16 cellular contexts compared by ENCODE assay signal in the genomic region with DNA sequence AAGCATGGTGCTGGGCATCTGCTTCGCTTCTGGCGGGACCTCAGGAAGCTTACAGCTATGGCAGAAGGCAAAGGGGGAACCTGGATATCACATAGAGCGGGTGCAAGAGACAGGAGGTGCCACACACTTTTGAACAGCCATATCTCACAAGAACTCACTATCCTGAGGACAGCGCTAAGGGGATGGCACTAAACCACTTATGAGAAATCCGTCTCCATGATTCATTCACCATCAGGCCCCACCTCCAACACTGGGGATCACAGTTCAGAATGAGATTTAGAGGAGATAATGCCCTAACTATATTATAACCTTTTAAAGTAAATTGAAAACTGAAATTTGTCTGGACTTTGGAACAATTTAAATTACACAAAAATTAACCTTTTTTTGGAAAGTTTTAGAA. TPM values are rescaled to one million over a fixed set of nuclear protein-coding genes. Genes with fewer than 3 reads are reported as not detected.
DNase-seq lines count a peak whose midpoint lies in the region; ATAC-seq and TF ChIP-seq lines count a peak whose summit lies in the region.
"Had no signal": no experiment of that assay in that cellular context is flagged by ENCODE, and none has a peak within 500 bp of the region (broad histone marks: within the 10 kb centered on the region; RNA-seq: fewer than 3 reads in every experiment).

No MANE protein-coding gene starts in this region.

- no peaks in the 10 kb centered on the region for H3K36me3 ChIP-seq in HCT116 (ENCODE audit: control insufficient read depth in 1 of 2, insufficient read depth in 2 of 2, low read length in 2 of 2)
- no peaks in the 10 kb centered on the region for H3K36me3 ChIP-seq in neutrophil
- H3K36me3 ChIP-seq: neural progenitor cell had no signal

- H2AFZ ChIP-seq in HCT116 (ENCODE audit: low read depth, low read length, poor library complexity, severe bottlenecking), result no peak overlapping the region
- H2AFZ ChIP-seq: neural progenitor cell had no signal

- H3K79me2 ChIP-seq in HCT116 (ENCODE audit: insufficient read depth, low read length), result peaks cover 93% of the 10 kb centered on the region

- CTCF ChIA-PET in HCT116 (lab: Charles Lee), result no interaction called here

- RAD21 ChIA-PET in HCT116 (lab: Charles Lee; ENCODE audit: low non-redundant PET in 1 of 2, low total read pairs in 2 of 2, uncharacterized antibody in 2 of 2, unreplicated experiment in 2 of 2), result no interaction called here

- H3K27me3 ChIP-seq in HCT116 (ENCODE audit: insufficient read depth, low read length) (no peaks in the 10 kb centered on the region), neutrophil (no peaks in the 10 kb centered on the region)
- H3K27me3 ChIP-seq: neural progenitor cell had no signal

- BruUV-seq in HCT116 (replicated peaks; lab: Mats Ljungman, UMichigan), result no TSS peak

- TF ChIP-seq CTCF in HCT116 (IDR thresholded peaks at IDR 0.05 in 2 of 3, conservative IDR thresholded peaks at IDR 0.05 in 1 of 3; ENCODE audit: borderline replicate concordance in 1 of 3, insufficient read depth in 1 of 3, low read depth in 2 of 3, low read length in 2 of 3) (no peak), neutrophil (IDR thresholded peaks at IDR 0.05) (no peak)

- H3K27ac Mint-ChIP-seq in activated T-helper 2 cell treated with anti-CD3 and anti-CD28 coated beads, Interferon-gamma antibody, Interleukin-2, Interleukin-4, amounts not matched to agents 10 μg/mL and 5 μg/mL and 100 μg/mL, durations not matched to agents 14 hours and 24 hours and 36 hours, result peak overlapping the region; percentile 45
- H3K27ac Mint-ChIP-seq: neural progenitor cell had no signal

- peaks cover 66% of the 10 kb centered on the region for H3K4me1 Mint-ChIP-seq in activated T-cell treated with anti-CD3 and anti-CD28 coated beads, Interleukin-2, amount 50 U/mL, for 4 hours (ENCODE audit: low read depth)
- peaks cover 62% of the 10 kb centered on the region for H3K4me1 Mint-ChIP-seq in activated T-helper 2 cell treated with anti-CD3 and anti-CD28 coated beads, Interferon-gamma antibody, Interleukin-2, Interleukin-4, amounts not matched to agents 10 μg/mL and 5 μg/mL and 100 μg/mL, durations not matched to agents 14 hours and 24 hours and 36 hours (ENCODE audit: low read depth)

- H4K20me1 ChIP-seq in HCT116 (ENCODE audit: insufficient read depth), result peaks cover 5% of the 10 kb centered on the region; the same call in 1 of the 2 replicates

- H3K27ac ChIP-seq in HCT116 (ENCODE audit: low read depth, low read length) (no peak overlapping the region), neutrophil (peak overlapping the region; percentile 71)
- H3K27ac ChIP-seq: neural progenitor cell had no signal

- POLR2A ChIA-PET in HCT116 (lab: Charles Lee), result no interaction called here

- H3K4me2 ChIP-seq in HCT116 (ENCODE audit: low read length), result peak overlapping the region; percentile 40; the same call in 1 of the 2 replicates
- H3K4me2 ChIP-seq: neural progenitor cell had no signal

- peaks cover 12 to 22% of the 10 kb centered on the region in 2 experiments for H3K4me1 ChIP-seq in HCT116 (ENCODE audit: control insufficient read depth in 1 of 2, insufficient read depth in 2 of 2, low read length in 2 of 2)
- peaks cover 27 to 32% of the 10 kb centered on the region in 2 experiments for H3K4me1 ChIP-seq in neutrophil (ENCODE audit: control insufficient read depth in 1 of 2, insufficient read depth in 1 of 2, low read depth in 1 of 2, low read length in 1 of 2)
- H3K4me1 ChIP-seq: neural progenitor cell had no signal

- no peak overlapping the region for H3K4me3 Mint-ChIP-seq in activated T-cell treated with anti-CD3 and anti-CD28 coated beads, Interleukin-2, amount 50 U/mL, for 4 hours
- no peak overlapping the region for H3K4me3 Mint-ChIP-seq in activated T-helper 2 cell treated with anti-CD3 and anti-CD28 coated beads, Interferon-gamma antibody, Interleukin-2, Interleukin-4, amounts not matched to agents 10 μg/mL and 5 μg/mL and 100 μg/mL, durations not matched to agents 14 hours and 24 hours and 36 hours (ENCODE audit: low read depth)
- H3K4me3 Mint-ChIP-seq: activated B cell treated with CpG ODN at 0.5 μM for 24 hours, brain, immature natural killer cell, neural progenitor cell had no signal

- intact Hi-C loops in HCT116 (cut with micrococcal nuclease), result no loop called here
- intact Hi-C loops in activated T-helper 2 cell treated with anti-CD3 and anti-CD28 coated beads, Interferon-gamma antibody, Interleukin-2, Interleukin-4, amounts not matched to agents 10 μg/mL and 5 μg/mL and 100 μg/mL, durations not matched to agents 14 hours and 24 hours and 36 hours (cut with micrococcal nuclease), result no loop called here

- H3K9me3 ChIP-seq in HCT116 (ENCODE audit: control insufficient read depth in 1 of 2, insufficient read depth in 1 of 2, low read depth in 1 of 2, low read length in 2 of 2), result no peaks in the 10 kb centered on the region
- H3K9me3 ChIP-seq in neutrophil, result no peaks in the 10 kb centered on the region
- H3K9me3 ChIP-seq: Caco-2 had no signal

- TF ChIP-seq RAD21 in HCT116 (IDR thresholded peaks at IDR 0.05; ENCODE audit: low read depth), result no peak

- peaks cover 31% of the 10 kb centered on the region for H3K36me3 Mint-ChIP-seq in activated T-cell treated with anti-CD3 and anti-CD28 coated beads, Interleukin-2, amount 50 U/mL, for 4 hours (ENCODE audit: insufficient read depth)
- peaks cover 66% of the 10 kb centered on the region for H3K36me3 Mint-ChIP-seq in activated T-helper 2 cell treated with anti-CD3 and anti-CD28 coated beads, Interferon-gamma antibody, Interleukin-2, Interleukin-4, amounts not matched to agents 10 μg/mL and 5 μg/mL and 100 μg/mL, durations not matched to agents 14 hours and 24 hours and 36 hours (ENCODE audit: low read depth)

- H3K9me3 Mint-ChIP-seq in activated T-cell treated with anti-CD3 and anti-CD28 coated beads, Interleukin-2, amount 50 U/mL, for 4 hours, result peaks cover 11% of the 10 kb centered on the region
- H3K9me3 Mint-ChIP-seq in activated T-helper 2 cell treated with anti-CD3 and anti-CD28 coated beads, Interferon-gamma antibody, Interleukin-2, Interleukin-4, amounts not matched to agents 10 μg/mL and 5 μg/mL and 100 μg/mL, durations not matched to agents 14 hours and 24 hours and 36 hours, result no peaks in the 10 kb centered on the region
- H3K9me3 Mint-ChIP-seq: activated B cell treated with CpG ODN at 0.5 μM for 24 hours, immature natural killer cell had no signal

- H3K27me3 Mint-ChIP-seq in activated T-cell treated with anti-CD3 and anti-CD28 coated beads, Interleukin-2, amount 50 U/mL, for 4 hours (ENCODE audit: low read depth), result no peaks in the 10 kb centered on the region
- no peaks in the 10 kb centered on the region for H3K27me3 Mint-ChIP-seq in activated T-helper 2 cell treated with anti-CD3 and anti-CD28 coated beads, Interferon-gamma antibody, Interleukin-2, Interleukin-4, amounts not matched to agents 10 μg/mL and 5 μg/mL and 100 μg/mL, durations not matched to agents 14 hours and 24 hours and 36 hours (ENCODE audit: low read depth)
- H3K27me3 Mint-ChIP-seq: activated B cell treated with CpG ODN at 0.5 μM for 24 hours, brain had no signal

- peak; percentile 66 to 68 for ATAC-seq in activated T-cell treated with anti-CD3 and anti-CD28 coated beads, Interleukin-2, amount 50 U/mL, for 4 hours
- no peak for ATAC-seq in HCT116
- ATAC-seq in HG03095 (IDR thresholded peaks at IDR 0.05; ENCODE audit: unreplicated experiment), result no peak
- ATAC-seq: GM12878 had no signal

- no peak overlapping the region for H3K9ac ChIP-seq in HCT116 (ENCODE audit: low read length)
- H3K9ac ChIP-seq: neural progenitor cell had no signal

- DNase-seq in activated T-cell treated with anti-CD3 and anti-CD28 coated beads, Interleukin-2, amount 50 U/mL, for 4 hours, result no peak
- no peak for DNase-seq in activated T-cell treated with anti-CD3 and anti-CD28 coated beads, Interleukin-2, amount 50 U/mL, for 48 hours
- DNase-seq in HCT116 (ENCODE audit: low read depth, low spot score) (no peak), cortex of kidney (lab: John Stamatoyannopoulos, UW) (no peak)
- no peak for DNase-seq in activated T-helper 2 cell treated with anti-CD3 and anti-CD28 coated beads, Interferon-gamma antibody, Interleukin-2, Interleukin-4, amounts not matched to agents 10 μg/mL and 5 μg/mL and 100 μg/mL, durations not matched to agents 14 hours and 24 hours and 36 hours (ENCODE audit: low spot score)
- DNase-seq in stimulated activated CD8-positive, alpha-beta memory T cell treated with anti-CD3 and anti-CD28 coated beads, Interleukin-4, amount 100 ng/mL, for 48 hours, result no peak
- DNase-seq: activated B cell treated with CpG ODN at 0.5 μM for 24 hours, Caco-2, immature natural killer cell, NCI-H1436 treated with DMSO at 0.1 percent for 48 hours, NCI-H2227 treated with DMSO at 0.1 percent for 48 hours had no signal

- H3K9me2 ChIP-seq in HCT116 (ENCODE audit: insufficient read depth), result no peaks in the 10 kb centered on the region

- no peak for TF ChIP-seq POLR2A in HCT116 (IDR thresholded peaks at IDR 0.05; ENCODE audit: borderline replicate concordance, extremely low read depth, insufficient read depth, insufficient read length)

- no peak overlapping the region for H3K4me3 ChIP-seq in HCT116 (replicated peaks in 1 of 2; ENCODE audit: low read depth in 1 of 2, low read length in 2 of 2)
- H3K4me3 ChIP-seq in neutrophil (ENCODE audit: low read depth in 1 of 2, low read length in 1 of 2), result no peak overlapping the region
- H3K4me3 ChIP-seq: GM12878, neural progenitor cell had no signal

TF ChIP-seq in HCT116, 20 proteins besides CTCF, POLR2A, EP300 and RAD21 (continues in another document):
- TF ChIP-seq POLR2AphosphoS5 (IDR thresholded peaks at IDR 0.05; ENCODE audit: low read depth, low read length) (no peak), CBX3 (IDR thresholded peaks at IDR 0.05; ENCODE audit: low read depth) (peak; percentile 15; the same call in 1 of the 2 replicates)

RNA-seq across cellular contexts. Expression of a gene that starts 37.8 kb away (rescaled TPM):
- 1 to 10 TPM; 2.6 to 3.0 (median 2.7) TPM for total RNA-seq in activated T-cell treated with anti-CD3 and anti-CD28 coated beads, Interleukin-2, amount 50 U/mL, for 4 hours
- 1.6 TPM for total RNA-seq in HCT116 (2021; ENCODE audit: unreplicated experiment)
- 0.10 and 0.12 TPM in 2 replicates for polyA plus RNA-seq in HCT116 (2012)
- 7.7 and 7.8 TPM in 2 replicates for total RNA-seq in activated T-helper 2 cell treated with anti-CD3 and anti-CD28 coated beads, Interferon-gamma antibody, Interleukin-2, Interleukin-4, amounts not matched to agents 10 μg/mL and 5 μg/mL and 100 μg/mL, durations not matched to agents 14 hours and 24 hours and 36 hours

RNA-seq across cellular contexts. Expression of a gene that starts 44.8 kb away (rescaled TPM):
- 10 to 100 TPM; 69.7 to 84.9 (median 77.4) TPM for total RNA-seq in activated T-cell treated with anti-CD3 and anti-CD28 coated beads, Interleukin-2, amount 50 U/mL, for 4 hours
- 56.7 TPM for total RNA-seq in HCT116 (2021; ENCODE audit: unreplicated experiment)
- polyA plus RNA-seq in HCT116 (2012), result 27.9 and 35.0 TPM in 2 replicates
- 106 and 110 TPM in 2 replicates for total RNA-seq in activated T-helper 2 cell treated with anti-CD3 and anti-CD28 coated beads, Interferon-gamma antibody, Interleukin-2, Interleukin-4, amounts not matched to agents 10 μg/mL and 5 μg/mL and 100 μg/mL, durations not matched to agents 14 hours and 24 hours and 36 hours

Comparison
In these comparisons a context has a peak if more than half of its experiments do, and no peak if none do; other contexts are left out.
1. ATAC-seq: peak in activated T-cell treated with anti-CD3 and anti-CD28 coated beads, Interleukin-2, amount 50 U/mL, for 4 hours (2 of 2); none in HCT116 (single experiment) and HG03095 (single experiment).